ENCODE assay signal across 14 cellular contexts in genomic region chr1:5661196-5662130, GRCh38.
"Had no signal": no experiment of that assay in that cellular context is flagged by ENCODE, and none has a peak within 500 bp of the region (broad histone marks: within the 10 kb centered on the region; RNA-seq: fewer than 3 reads in every experiment).

No MANE protein-coding gene starts in this region.

- ATAC-seq: activated CD4-positive, CD25-positive, alpha-beta regulatory T cell treated with anti-CD3 and anti-CD28 coated beads, Interleukin-2, amount 50 U/mL, for 24 hours; left lobe of liver; naive thymus-derived CD8-positive, alpha-beta T cell had no signal

- DNase-seq: activated CD4-positive, alpha-beta T cell treated with anti-CD3 and anti-CD28 coated beads, Interleukin-2, amount 50 U/mL, for 1 hour; activated naive CD4-positive, alpha-beta T cell treated with Interleukin-2 at 50 U/mL for 16 hours; erythroblast; islet precursor cell; naive thymus-derived CD8-positive, alpha-beta T cell; retina; small intestine; stimulated activated CD4-positive, alpha-beta T cell treated with anti-CD3 and anti-CD28 coated beads, Interleukin-4, amount 100 ng/mL, for 4 hours; stimulated activated CD8-positive, alpha-beta memory T cell treated with anti-CD3 and anti-CD28 coated beads, Interleukin-4, amount 100 ng/mL, for 48 hours; stimulated activated naive CD4-positive, alpha-beta T cell treated with Interleukin-2 at 50 U/mL for 16 hours; T-helper 9 cell; transverse colon had no signal
